8 cellular contexts compared by ENCODE assay signal in genomic region chr21:33642896-33643657, GRCh38. TPM values are rescaled to one million over a fixed set of nuclear protein-coding genes. Genes with fewer than 3 reads are reported as not detected.
DNase-seq lines count a peak whose midpoint lies in the region; ATAC-seq and TF ChIP-seq lines count a peak whose summit lies in the region.

No MANE protein-coding gene starts in this region.

- H3K36me3 ChIP-seq in HUES64 (ENCODE audit: insufficient read depth, low read length): no peaks in the 10 kb centered on the region
- H3K36me3 ChIP-seq in tibial nerve: no peaks in the 10 kb centered on the region

- H3K9me3 ChIP-seq in HUES64 (ENCODE audit: insufficient read depth, low read depth, low read length) (no peaks in the 10 kb centered on the region), tibial nerve (no peaks in the 10 kb centered on the region)

- H3K4me1 Mint-ChIP-seq in Calu3 (ENCODE audit: low read depth, unreplicated experiment): no peaks in the 10 kb centered on the region
- H3K4me1 Mint-ChIP-seq in activated CD8-positive, alpha-beta T cell treated with anti-CD3 and anti-CD28 coated beads, Interleukin-2, amount 10 ng/mL, durations not matched to agents 7 days and 5 days (ENCODE audit: low read depth): peaks cover 25% of the 10 kb centered on the region

- under 1% methylated on average over 78 of the region's 78 CpGs for WGBS in HUES64
- WGBS in tibial nerve, 2 donors: 0 to 1% methylated on average over 9 to 39 of the region's 78 CpGs

- H3K27me3 ChIP-seq in HUES64 (ENCODE audit: insufficient read depth, low read length) (no peaks in the 10 kb centered on the region), tibial nerve (no peaks in the 10 kb centered on the region)

- peak overlapping the region; percentile 77 for H3K4me3 Mint-ChIP-seq in Calu3 (ENCODE audit: low read depth, unreplicated experiment)
- peak overlapping the region; percentile 78 for H3K4me3 Mint-ChIP-seq in activated CD8-positive, alpha-beta T cell treated with anti-CD3 and anti-CD28 coated beads, Interleukin-2, amount 10 ng/mL, durations not matched to agents 7 days and 5 days

- BruUV-seq in Calu3 (replicated peaks; lab: Mats Ljungman, UMichigan): no TSS peak

- H3K27ac ChIP-seq in HUES64 (ENCODE audit: low read depth, low read length) (peak overlapping the region; percentile 83; the same call in 1 of the 2 replicates), epithelial cell of prostate (peak overlapping the region; percentile 85), tibial nerve (peak overlapping the region; percentile 87 to 96 (median 92))

- H3K4me3 ChIP-seq in HUES64 (ENCODE audit: low read length) (peak overlapping the region; percentile 65), tibial nerve (peak overlapping the region; percentile 44 to 99 (median 86))

- no peak for TF ChIP-seq POLR2A in tibial nerve (IDR thresholded peaks at IDR 0.05)

- H3K4me1 ChIP-seq in HUES64 (ENCODE audit: insufficient read depth, low read length) (peaks cover 27% of the 10 kb centered on the region), tibial nerve (peaks cover 0 to 58% (median 16%) of the 10 kb centered on the region in 4 donors)

- H3K9ac ChIP-seq in HUES64 (ENCODE audit: low read depth, low read length): peak overlapping the region; percentile 90

- intact Hi-C loops in Calu3 (cut with micrococcal nuclease; ENCODE audit: unreplicated experiment): loop anchor here (5.0 to 10.0 kb wide), 2 partner anchors 44 to 142 kb away; no protein-coding TSS in a partner anchor

- no peaks in the 10 kb centered on the region for H3K9me3 Mint-ChIP-seq in Calu3 (ENCODE audit: low read depth, unreplicated experiment)
- no peaks in the 10 kb centered on the region for H3K9me3 Mint-ChIP-seq in activated CD8-positive, alpha-beta T cell treated with anti-CD3 and anti-CD28 coated beads, Interleukin-2, amount 10 ng/mL, durations not matched to agents 7 days and 5 days (ENCODE audit: insufficient read depth)

- peaks cover 28% of the 10 kb centered on the region for H3K36me3 Mint-ChIP-seq in Calu3 (ENCODE audit: insufficient read depth, unreplicated experiment)
- peaks cover 2% of the 10 kb centered on the region for H3K36me3 Mint-ChIP-seq in activated CD8-positive, alpha-beta T cell treated with anti-CD3 and anti-CD28 coated beads, Interleukin-2, amount 10 ng/mL, durations not matched to agents 7 days and 5 days (ENCODE audit: low read depth)

- no peak for TF ChIP-seq EP300 in tibial nerve (IDR thresholded peaks at IDR 0.05)

- DNase-seq in Calu3 (peak; percentile 19), epithelial cell of prostate (ENCODE audit: low read depth, low spot score) (no peak), midbrain (lab: John Stamatoyannopoulos, UW) (peak; percentile 37), tibial nerve (ENCODE audit: low spot score in 2 of 2) (no peak), SHP77 (lab: John Stamatoyannopoulos, UW) (no peak), cortex of kidney (lab: John Stamatoyannopoulos, UW) (no peak)
- DNase-seq in activated CD8-positive, alpha-beta T cell treated with anti-CD3 and anti-CD28 coated beads, Interleukin-2, amount 10 ng/mL, durations not matched to agents 7 days and 5 days: peak; percentile 27

- no peak for ATAC-seq in activated CD8-positive, alpha-beta T cell treated with anti-CD3 and anti-CD28 coated beads, Interleukin-2, amount 10 ng/mL, durations not matched to agents 7 days and 5 days

- POLR2A ChIA-PET in activated CD8-positive, alpha-beta T cell treated with anti-CD3 and anti-CD28 coated beads, Interleukin-2, amount 10 ng/mL, durations not matched to agents 7 days and 5 days (lab: Charles Lee): no interaction called here

- CTCF ChIA-PET in Calu3 (lab: Charles Lee): no interaction called here
- CTCF ChIA-PET in activated CD8-positive, alpha-beta T cell treated with anti-CD3 and anti-CD28 coated beads, Interleukin-2, amount 10 ng/mL, durations not matched to agents 7 days and 5 days (lab: Charles Lee): no interaction called here

- TF ChIP-seq CTCF in Calu3 (IDR thresholded peaks at IDR 0.05; ENCODE audit: unreplicated experiment) (no peak), tibial nerve (IDR thresholded peaks at IDR 0.05) (no peak)

- H3K27ac Mint-ChIP-seq in Calu3 (ENCODE audit: unreplicated experiment): peak overlapping the region; percentile 13
- no peak overlapping the region for H3K27ac Mint-ChIP-seq in activated CD8-positive, alpha-beta T cell treated with anti-CD3 and anti-CD28 coated beads, Interleukin-2, amount 10 ng/mL, durations not matched to agents 7 days and 5 days

- H3K27me3 Mint-ChIP-seq in Calu3 (ENCODE audit: unreplicated experiment): no peaks in the 10 kb centered on the region
- peaks cover 25% of the 10 kb centered on the region for H3K27me3 Mint-ChIP-seq in activated CD8-positive, alpha-beta T cell treated with anti-CD3 and anti-CD28 coated beads, Interleukin-2, amount 10 ng/mL, durations not matched to agents 7 days and 5 days (ENCODE audit: low read depth)

RNA-seq across cellular contexts. Expression of gene ITSN1, which starts 0.8 kb away (rescaled TPM):
- total RNA-seq in Calu3 (2022) (27.8 and 30.6 TPM in 2 replicates), tibial nerve (100 to 1,000 TPM in 2 of 4 donors, 10 to 100 TPM in 2; 50.4 to 208 (median 96.7) TPM)
- polyA plus RNA-seq in HUES64 (2013, experiment 1 of 2): 46.9 TPM
- polyA plus RNA-seq in HUES64 (2013, experiment 2 of 2): 48.3 TPM
- 1 to 10 TPM; 1.6 to 1.7 TPM for total RNA-seq in activated CD8-positive, alpha-beta T cell treated with anti-CD3 and anti-CD28 coated beads, Interleukin-2, amount 10 ng/mL, durations not matched to agents 7 days and 5 days

RNA-seq across cellular contexts. Expression of gene CRYZL1, which starts 1.5 kb away (rescaled TPM):
- 16.2 and 22.1 TPM in 2 replicates for total RNA-seq in Calu3 (2022)
- polyA plus RNA-seq in HUES64 (2013, experiment 1 of 2): 17.1 TPM
- polyA plus RNA-seq in HUES64 (2013, experiment 2 of 2): 25.3 TPM
- 10 to 100 TPM; 30.2 to 31.4 TPM for total RNA-seq in activated CD8-positive, alpha-beta T cell treated with anti-CD3 and anti-CD28 coated beads, Interleukin-2, amount 10 ng/mL, durations not matched to agents 7 days and 5 days
- 10 to 100 TPM; 48.8 to 94.4 (median 74.8) TPM for total RNA-seq in tibial nerve

RNA-seq across cellular contexts. Expression of gene DONSON, which starts 54.6 kb away (rescaled TPM):
- total RNA-seq in Calu3 (2022) (13.8 and 18.2 TPM in 2 replicates), tibial nerve (10 to 100 TPM; 11.5 to 20.6 (median 18.1) TPM)
- 34.0 TPM for polyA plus RNA-seq in HUES64 (2013, experiment 1 of 2)
- polyA plus RNA-seq in HUES64 (2013, experiment 2 of 2): 34.6 TPM
- total RNA-seq in activated CD8-positive, alpha-beta T cell treated with anti-CD3 and anti-CD28 coated beads, Interleukin-2, amount 10 ng/mL, durations not matched to agents 7 days and 5 days: 10 to 100 TPM; 43.3 to 44.1 TPM

Comparison
In these comparisons a context has a peak if more than half of its experiments do, and no peak if none do; other contexts are left out.
1. DNase-seq: peak in Calu3 (single experiment), activated CD8-positive, alpha-beta T cell treated with anti-CD3 and anti-CD28 coated beads, Interleukin-2, amount 10 ng/mL, durations not matched to agents 7 days and 5 days (single experiment) and midbrain (single experiment); none in epithelial cell of prostate (single experiment), tibial nerve (0 of 2), SHP77 (0 of 2) and cortex of kidney (single experiment).
2. RNA of gene ITSN1, which starts 0.8 kb away (total RNA-seq): 50.4 to 208 TPM in tibial nerve and 27.8 to 30.6 TPM in Calu3; 1.6 to 1.7 TPM in activated CD8-positive, alpha-beta T cell treated with anti-CD3 and anti-CD28 coated beads, Interleukin-2, amount 10 ng/mL, durations not matched to agents 7 days and 5 days; every median in the first group is over 10 times any median in the second.
3. Peak in every context shown above with its lines, with median percentiles within 50 percentile points of each other: H3K27ac ChIP-seq.